ENCODE assay signal across 31 cellular contexts in the genomic region with DNA sequence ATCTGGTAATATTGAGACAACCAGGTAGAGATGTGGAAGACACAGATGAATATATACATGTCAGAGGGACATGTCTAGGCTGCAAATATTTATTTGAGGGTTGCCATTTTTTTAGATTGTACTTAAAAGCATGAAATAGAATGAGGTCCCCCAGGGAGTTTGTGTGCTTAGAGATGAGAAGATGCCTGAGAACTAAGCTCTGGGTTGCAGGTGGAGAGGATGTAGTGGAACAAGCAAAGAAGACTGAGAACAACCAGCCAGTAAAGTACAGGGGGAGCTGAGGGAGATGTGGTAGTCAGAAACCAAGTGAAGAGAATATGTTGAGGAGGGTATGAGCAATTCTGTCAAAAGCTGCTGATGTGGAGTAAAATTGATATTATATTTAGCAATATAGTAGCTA.
"Had no signal": no experiment of that assay in that cellular context is flagged by ENCODE, and none has a peak within 500 bp of the region (broad histone marks: within the 10 kb centered on the region; RNA-seq: fewer than 3 reads in every experiment).

No MANE protein-coding gene starts in this region.

- H3K27ac ChIP-seq: adrenal gland, body of pancreas, brain microvascular endothelial cell, breast epithelium, VCaP had no signal

- H3K27me3 ChIP-seq: adrenal gland, body of pancreas, brain microvascular endothelial cell, breast epithelium had no signal

- H3K36me3 ChIP-seq: adrenal gland, brain microvascular endothelial cell, breast epithelium had no signal

- ATAC-seq: activated CD8-positive, alpha-beta T cell treated with anti-CD3 and anti-CD28 coated beads for 36 hours; activated naive CD4-positive, alpha-beta T cell treated with anti-CD3 and anti-CD28 coated beads, Interleukin-2, amount 50 U/mL, for 72 hours; activated T-cell treated with anti-CD3 and anti-CD28 coated beads, Interleukin-2, amount 50 U/mL, for 4 hours; activated T-cell treated with anti-CD3 and anti-CD28 coated beads, Interleukin-2, amount 50 U/mL, for 72 hours; activated T-helper 17 cell treated with anti-CD3 and anti-CD28 coated beads, Interleukin-2, amount 50 U/mL, for 72 hours; body of pancreas had no signal

- H3K4me3 ChIP-seq: adrenal gland, body of pancreas, breast epithelium had no signal

- H3K9me3 ChIP-seq: adrenal gland, body of pancreas, breast epithelium had no signal

- H3K4me1 ChIP-seq: body of pancreas, breast epithelium had no signal

- DNase-seq: activated B cell treated with CpG ODN at 0.5 μM for 24 hours; activated CD4-positive, alpha-beta memory T cell treated with anti-CD3 and anti-CD28 coated beads for 36 hours; activated CD4-positive, alpha-beta T cell treated with anti-CD3 and anti-CD28 coated beads for 4 hours; activated CD4-positive, alpha-beta T cell treated with anti-CD3 and anti-CD28 coated beads, Interleukin-2, amount 10 ng/mL, durations not matched to agents 24 days and 14 days; activated CD4-positive, alpha-beta T cell treated with anti-CD3 and anti-CD28 coated beads, Interleukin-2, amount 50 U/mL, for 1 hour; activated CD4-positive, alpha-beta T cell treated with anti-CD3 and anti-CD28 coated beads, Interleukin-2, amount 50 U/mL, for 4 hours; activated CD4-positive, CD25-positive, alpha-beta regulatory T cell treated with anti-CD3 and anti-CD28 coated beads, Interleukin-2, amount 50 U/mL, for 72 hours; activated CD8-positive, alpha-beta memory T cell treated with anti-CD3 and anti-CD28 coated beads, Interleukin-2, amount 50 U/mL, for 4 hours; activated CD8-positive, alpha-beta T cell treated with anti-CD3 and anti-CD28 coated beads for 36 hours; activated effector memory CD4-positive, alpha-beta T cell treated with anti-CD3 and anti-CD28 coated beads, Interleukin-2, amount 50 U/mL, for 16 hours; activated gamma-delta T cell treated with Interleukin-2 at 50 U/mL for 16 hours; activated naive CD4-positive, alpha-beta T cell; activated naive CD4-positive, alpha-beta T cell treated with anti-CD3 and anti-CD28 coated beads for 36 hours; activated naive CD4-positive, alpha-beta T cell treated with anti-CD3 and anti-CD28 coated beads, Interleukin-2, amount 50 U/mL, for 16 hours; activated naive CD8-positive, alpha-beta T cell treated with anti-CD3 and anti-CD28 coated beads for 36 hours; activated T-cell treated with anti-CD3 and anti-CD28 coated beads for 4 hours; activated T-cell treated with anti-CD3 and anti-CD28 coated beads, Interleukin-2, amount 50 U/mL, for 1 hour; activated T-cell treated with anti-CD3 and anti-CD28 coated beads, Interleukin-2, amount 50 U/mL, for 4 hours; activated T-cell treated with anti-CD3 and anti-CD28 coated beads, Interleukin-2, amount 50 U/mL, for 72 hours; adrenal gland; amniotic stem cell; aorta; body of pancreas; brain microvascular endothelial cell; central memory CD4-positive, alpha-beta T cell; T-helper 2 cell; T-helper 9 cell had no signal
